In the genomic region with DNA sequence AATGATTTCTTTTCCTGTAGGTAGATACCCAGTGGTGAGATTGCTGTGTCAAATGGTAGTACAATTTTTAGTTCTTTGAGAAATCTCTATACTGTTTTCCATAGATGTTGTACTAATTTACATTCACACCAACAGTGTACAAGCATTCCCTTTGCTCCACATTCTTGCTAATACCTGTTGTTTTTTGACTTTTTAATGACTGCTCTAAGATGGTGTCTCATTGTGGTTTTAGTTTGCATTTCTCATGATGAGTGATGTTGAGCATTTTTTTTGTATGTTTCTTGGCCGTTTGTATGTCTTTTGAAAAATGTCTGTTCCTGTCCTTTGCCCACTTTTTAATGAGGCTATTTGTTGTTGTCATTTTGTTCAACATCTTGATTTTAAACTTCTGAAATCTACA, we compare ENCODE assay signal across 29 cellular contexts.
"Had no signal": no experiment of that assay in that cellular context is flagged by ENCODE, and none has a peak within 500 bp of the region (broad histone marks: within the 10 kb centered on the region; RNA-seq: fewer than 3 reads in every experiment).

No MANE protein-coding gene starts in this region.

- H3K4me3 Mint-ChIP-seq: mesothelial cell of epicardium; naive B cell; natural killer cell treated with Interleukin-12 subunit alpha and Interleukin-12 subunit beta and Interleukin-15 and Interleukin-18, amount 100 ng/mL, for 72 hours; neural crest cell had no signal

- H3K4me3 ChIP-seq: dorsolateral prefrontal cortex, gastrocnemius medialis, hepatocyte, lung, mucosa of descending colon, pancreas, right lobe of liver, testis, tibial artery, upper lobe of left lung had no signal

- FAIRE-seq: pancreas, small intestine, urothelium cell line had no signal

- H3K9me3 Mint-ChIP-seq: mesothelial cell of epicardium; naive B cell; natural killer cell treated with Interleukin-12 subunit alpha and Interleukin-12 subunit beta and Interleukin-15 and Interleukin-18, amount 100 ng/mL, for 72 hours; neural crest cell had no signal

- H3K4me1 ChIP-seq: gastrocnemius medialis, pancreas, testis, tibial artery had no signal

- H3K9me3 ChIP-seq: gastrocnemius medialis, mucosa of descending colon, neutrophil, pancreas, right lobe of liver, testis, tibial artery, upper lobe of left lung had no signal

- H3K27me3 Mint-ChIP-seq: naive B cell had no signal

- H3K27me3 ChIP-seq: dorsolateral prefrontal cortex, gastrocnemius medialis, hepatocyte, neutrophil, pancreas, right lobe of liver, testis, tibial artery, upper lobe of left lung had no signal

- H3K36me3 Mint-ChIP-seq: naive B cell; natural killer cell treated with Interleukin-12 subunit alpha and Interleukin-12 subunit beta and Interleukin-15 and Interleukin-18, amount 100 ng/mL, for 72 hours had no signal

- DNase-seq: dorsolateral prefrontal cortex; effector CD4-positive, alpha-beta T cell; foreskin fibroblast; gastrocnemius medialis; head of caudate nucleus; kidney; mesenchymal stem cell; mucosa of descending colon; naive B cell; pancreas; right lobe of liver; small intestine; stimulated activated CD4-positive, alpha-beta T cell treated with anti-CD3 and anti-CD28 coated beads, Interleukin-15, amount 100 ng/mL, for 24 hours; stimulated activated CD4-positive, alpha-beta T cell treated with anti-CD3 and anti-CD28 coated beads, Interleukin-2, amount 100 ng/mL, for 48 hours; stimulated activated naive CD8-positive, alpha-beta T cell treated with anti-CD3 and anti-CD28 coated beads, Interleukin-15, Interleukin-2, amounts not matched to agents 100 U/mL and 50 U/mL, for 24 hours; substantia nigra; testis; tibial artery; upper lobe of left lung had no signal

- H3K27ac Mint-ChIP-seq: mesothelial cell of epicardium; naive B cell; natural killer cell treated with Interleukin-12 subunit alpha and Interleukin-12 subunit beta and Interleukin-15 and Interleukin-18, amount 100 ng/mL, for 72 hours had no signal

- ATAC-seq: esophagus mucosa; gastrocnemius medialis; left lobe of liver; mucosa of descending colon; natural killer cell treated with Interleukin-12 subunit alpha and Interleukin-12 subunit beta and Interleukin-15 and Interleukin-18, amount 100 ng/mL, for 72 hours; pancreas; right lobe of liver; stimulated activated naive CD8-positive, alpha-beta T cell treated with anti-CD3 and anti-CD28 coated beads, Interleukin-15, Interleukin-2, amounts not matched to agents 100 U/mL and 50 U/mL, for 24 hours had no signal

- H3K27ac ChIP-seq: dorsolateral prefrontal cortex, epithelial cell of prostate, gastrocnemius medialis, hepatocyte, neutrophil, pancreas, right lobe of liver, testis, tibial artery, upper lobe of left lung had no signal

- H3K36me3 ChIP-seq: gastrocnemius medialis, neutrophil, pancreas, right lobe of liver had no signal

- H3K4me1 Mint-ChIP-seq: naive B cell had no signal
